19 cellular contexts compared by ENCODE assay signal in the genomic region with DNA sequence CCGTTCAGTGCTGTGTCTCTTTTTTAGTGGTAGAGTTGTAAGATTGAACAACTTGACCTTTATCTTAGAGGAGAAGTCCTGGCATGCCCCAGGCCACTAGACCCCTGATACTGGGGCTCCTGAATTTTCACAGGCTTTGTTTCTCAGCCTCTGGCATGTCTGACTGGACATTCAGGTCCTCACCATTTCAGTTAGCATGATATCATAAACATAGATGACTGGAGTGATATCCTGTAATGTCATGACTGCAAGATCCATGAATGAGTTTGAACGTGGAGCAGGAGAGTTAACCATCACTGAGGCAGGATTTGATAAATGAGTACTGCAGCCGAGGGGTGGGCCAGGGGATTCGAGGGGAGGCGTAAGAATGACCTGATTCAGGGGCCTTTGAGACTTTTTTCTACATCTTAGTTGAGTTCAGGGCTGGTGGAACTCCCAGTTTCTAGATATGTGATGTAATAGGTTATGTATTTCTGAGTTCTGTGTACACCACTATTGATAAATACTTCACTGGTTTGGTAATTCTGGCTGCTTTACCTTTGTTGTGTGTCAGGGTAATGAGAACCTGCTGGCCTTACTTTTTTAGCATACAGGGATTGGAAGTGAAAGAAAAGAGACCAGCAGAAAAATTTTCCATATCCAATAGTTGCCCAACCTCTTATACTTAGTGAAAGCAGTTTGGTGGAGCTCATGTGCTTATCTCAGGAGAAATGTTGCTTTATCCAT.
DNase-seq lines count a peak whose midpoint lies in the region; ATAC-seq and TF ChIP-seq lines count a peak whose summit lies in the region.
"Had no signal": no experiment of that assay in that cellular context is flagged by ENCODE, and none has a peak within 500 bp of the region (broad histone marks: within the 10 kb centered on the region; RNA-seq: fewer than 3 reads in every experiment).

No MANE protein-coding gene starts in this region.

- no peak for TF ChIP-seq CTCF in brain (conservative IDR thresholded peaks at IDR 0.05)

- no peak for ATAC-seq in activated T-cell treated with anti-CD3 and anti-CD28 coated beads, Interleukin-2, amount 50 U/mL, for 72 hours (replicated peaks in 1 of 2)
- no peak for ATAC-seq in GM18502 (IDR thresholded peaks at IDR 0.05; ENCODE audit: poor library complexity, unreplicated experiment)
- ATAC-seq: CD8-positive, alpha-beta T cell; Panc1 had no signal

- no peaks in the 10 kb centered on the region for H3K27me3 Mint-ChIP-seq in activated T-cell treated with anti-CD3 and anti-CD28 coated beads, Interleukin-2, amount 50 U/mL, for 24 hours
- H3K27me3 Mint-ChIP-seq in activated T-cell treated with anti-CD3 and anti-CD28 coated beads, Interleukin-2, amount 50 U/mL, for 72 hours (ENCODE audit: low read depth): no peaks in the 10 kb centered on the region
- H3K27me3 Mint-ChIP-seq in brain: no peaks in the 10 kb centered on the region

- H3K9me3 Mint-ChIP-seq in activated T-cell treated with anti-CD3 and anti-CD28 coated beads, Interleukin-2, amount 50 U/mL, for 24 hours: no peaks in the 10 kb centered on the region
- H3K9me3 Mint-ChIP-seq in activated T-cell treated with anti-CD3 and anti-CD28 coated beads, Interleukin-2, amount 50 U/mL, for 72 hours: no peaks in the 10 kb centered on the region
- H3K9me3 Mint-ChIP-seq in brain: no peaks in the 10 kb centered on the region
- H3K9me3 Mint-ChIP-seq: CD8-positive, alpha-beta T cell had no signal

- DNase-seq in activated T-cell treated with anti-CD3 and anti-CD28 coated beads, Interleukin-2, amount 50 U/mL, for 24 hours: no peak
- DNase-seq in activated T-cell treated with anti-CD3 and anti-CD28 coated beads, Interleukin-2, amount 50 U/mL, for 72 hours: no peak
- peak; percentile 18 for DNase-seq in iris pigment epithelial cell (ENCODE audit: low read depth)
- peak; percentile 9 for DNase-seq in renal cortical epithelial cell (ENCODE audit: low read depth)
- no peak for DNase-seq in stimulated activated CD4-positive, alpha-beta T cell treated with anti-CD3 and anti-CD28 coated beads, Interleukin-4, amount 100 ng/mL, for 24 hours
- DNase-seq in DMS53 (lab: John Stamatoyannopoulos, UW): no peak
- DNase-seq: CD8-positive, alpha-beta T cell; DND-41; GOT3; IMR-90; Karpas-422; MM.1S; NCI-H1092 treated with DMSO at 0.1 percent for 48 hours; NCI-H2107; NCI-H2227 treated with DMSO at 0.1 percent for 48 hours; NCI-H524 had no signal

- H3K4me1 Mint-ChIP-seq in activated T-cell treated with anti-CD3 and anti-CD28 coated beads, Interleukin-2, amount 50 U/mL, for 24 hours (ENCODE audit: low read depth): peaks cover 3% of the 10 kb centered on the region
- H3K4me1 Mint-ChIP-seq in activated T-cell treated with anti-CD3 and anti-CD28 coated beads, Interleukin-2, amount 50 U/mL, for 72 hours (ENCODE audit: low read depth): peaks cover under 1% of the 10 kb centered on the region
- H3K4me1 Mint-ChIP-seq in brain: peaks cover 4% of the 10 kb centered on the region

- peaks cover 88% of the 10 kb centered on the region for H3K36me3 Mint-ChIP-seq in activated T-cell treated with anti-CD3 and anti-CD28 coated beads, Interleukin-2, amount 50 U/mL, for 24 hours (ENCODE audit: low read depth)
- peaks cover 0 to 4% of the 10 kb centered on the region in 2 donors for H3K36me3 Mint-ChIP-seq in activated T-cell treated with anti-CD3 and anti-CD28 coated beads, Interleukin-2, amount 50 U/mL, for 72 hours (ENCODE audit: insufficient read depth in 2 of 2)
- peaks cover 50% of the 10 kb centered on the region for H3K36me3 Mint-ChIP-seq in brain

- no peak overlapping the region for H3K4me3 Mint-ChIP-seq in activated T-cell treated with anti-CD3 and anti-CD28 coated beads, Interleukin-2, amount 50 U/mL, for 24 hours
- H3K4me3 Mint-ChIP-seq in activated T-cell treated with anti-CD3 and anti-CD28 coated beads, Interleukin-2, amount 50 U/mL, for 72 hours: no peak overlapping the region
- H3K4me3 Mint-ChIP-seq in brain: no peak overlapping the region
- H3K4me3 Mint-ChIP-seq: CD8-positive, alpha-beta T cell had no signal

- H3K27ac Mint-ChIP-seq in activated T-cell treated with anti-CD3 and anti-CD28 coated beads, Interleukin-2, amount 50 U/mL, for 24 hours: peak overlapping the region; percentile 44
- no peak overlapping the region for H3K27ac Mint-ChIP-seq in activated T-cell treated with anti-CD3 and anti-CD28 coated beads, Interleukin-2, amount 50 U/mL, for 72 hours
- H3K27ac Mint-ChIP-seq in brain: peak overlapping the region in 3 of 5 experiments; percentile 41 to 75 (median 69)
- H3K27ac Mint-ChIP-seq: CD8-positive, alpha-beta T cell had no signal

Comparison
In these comparisons a context has a peak if more than half of its experiments do, and no peak if none do; other contexts are left out.
1. DNase-seq: peak in iris pigment epithelial cell (single experiment) and renal cortical epithelial cell (single experiment); none in activated T-cell treated with anti-CD3 and anti-CD28 coated beads, Interleukin-2, amount 50 U/mL, for 24 hours (single experiment), activated T-cell treated with anti-CD3 and anti-CD28 coated beads, Interleukin-2, amount 50 U/mL, for 72 hours (0 of 2), stimulated activated CD4-positive, alpha-beta T cell treated with anti-CD3 and anti-CD28 coated beads, Interleukin-4, amount 100 ng/mL, for 24 hours (single experiment) and DMS53 (single experiment).